8 cellular contexts compared by ENCODE assay signal in genomic region chr9:134455951-134456739, GRCh38.
DNase-seq lines count a peak whose midpoint lies in the region; ATAC-seq and TF ChIP-seq lines count a peak whose summit lies in the region.

No MANE protein-coding gene starts in this region.

- H3K4me1 ChIP-seq in left ventricle myocardium inferior, result peaks cover 28% of the 10 kb centered on the region
- H3K4me1 ChIP-seq in skeletal muscle tissue (ENCODE audit: control insufficient read depth in 3 of 3, insufficient read depth in 3 of 3, low read length in 3 of 3), result peaks cover 30 to 32% (median 31%) of the 10 kb centered on the region in 3 donors

- TF ChIP-seq POLR2A in GM19099 (IDR thresholded peaks at IDR 0.05; ENCODE audit: extremely low read depth, insufficient read length, low read depth), result peak; percentile 17

- H3K27ac ChIP-seq in adipose tissue (ENCODE audit: low read depth, low read length) (peak overlapping the region; percentile 89), left ventricle myocardium inferior (replicated peaks) (peak overlapping the region; percentile 94), skeletal muscle tissue (ENCODE audit: low read depth, low read length) (peak overlapping the region; percentile 88)

- 4 to 54% (median 6%) methylated on average over 41 of the region's 41 CpGs for WGBS in adipose tissue, 3 donors

- intact Hi-C loops in left ventricle myocardium inferior (cut with micrococcal nuclease), result no loop called here

- TF ChIP-seq CTCF in left ventricle myocardium inferior (IDR thresholded peaks at IDR 0.05; ENCODE audit: borderline replicate concordance), result no peak

- no peak for ATAC-seq in GM21786 (IDR thresholded peaks at IDR 0.05; ENCODE audit: unreplicated experiment)

- DNase-seq in T follicular helper cell (ENCODE audit: low read depth), result peak; percentile 59
- peak; percentile 87 for DNase-seq in left ventricle myocardium inferior
- DNase-seq in DMS153 (lab: John Stamatoyannopoulos, UW), result no peak
- DNase-seq in NCI-H1105 treated with DMSO at 0.1 percent for 48 hours (lab: John Stamatoyannopoulos, UW), result no peak

- peak overlapping the region; percentile 57 for H3K4me3 ChIP-seq in left ventricle myocardium inferior
- peak overlapping the region; percentile 46 to 61 (median 56) for H3K4me3 ChIP-seq in skeletal muscle tissue (ENCODE audit: low read length in 3 of 3)

- peaks cover 4% of the 10 kb centered on the region for H3K9me3 ChIP-seq in left ventricle myocardium inferior (replicated peaks)
- H3K9me3 ChIP-seq in skeletal muscle tissue (ENCODE audit: control insufficient read depth in 3 of 3, low read length in 3 of 3), result no peaks in the 10 kb centered on the region

- H3K27me3 ChIP-seq in left ventricle myocardium inferior (ENCODE audit: low read depth), result no peaks in the 10 kb centered on the region
- no peaks in the 10 kb centered on the region for H3K27me3 ChIP-seq in skeletal muscle tissue (ENCODE audit: control insufficient read depth in 3 of 3, insufficient read depth in 3 of 3, low read length in 3 of 3)

- no peaks in the 10 kb centered on the region for H3K36me3 ChIP-seq in left ventricle myocardium inferior
- H3K36me3 ChIP-seq in skeletal muscle tissue (ENCODE audit: control insufficient read depth in 3 of 3, insufficient read depth in 3 of 3, low read length in 3 of 3), result no peaks in the 10 kb centered on the region

- H3K9ac ChIP-seq in skeletal muscle tissue (ENCODE audit: low read depth in 1 of 3, low read length in 3 of 3), result peak overlapping the region; percentile 62 to 72 (median 72)

Comparison
In these comparisons a context has a peak if more than half of its experiments do, and no peak if none do; other contexts are left out.
1. DNase-seq: peak in T follicular helper cell (single experiment) and left ventricle myocardium inferior (single experiment); none in DMS153 (single experiment) and NCI-H1105 treated with DMSO at 0.1 percent for 48 hours (single experiment).
2. Peak in every context shown above with its lines, with median percentiles within 50 percentile points of each other: H3K27ac ChIP-seq.